8 cellular contexts compared by ENCODE assay signal in genomic region chr3:9402410-9403228, GRCh38. TPM values are rescaled to one million over a fixed set of nuclear protein-coding genes. Genes with fewer than 3 reads are reported as not detected.
A peak's percentile ranks its signal among the peaks of the same experiment; 100 is the strongest.
DNase-seq lines count a peak whose midpoint lies in the region; ATAC-seq and TF ChIP-seq lines count a peak whose summit lies in the region.

No MANE protein-coding gene starts in this region.

- no peaks in the 10 kb centered on the region for H3K27me3 ChIP-seq in neural progenitor cell

- peaks cover 8% of the 10 kb centered on the region for H3K9me3 Mint-ChIP-seq in neural progenitor cell

- no peaks in the 10 kb centered on the region for H3K9me2 ChIP-seq in OCI-LY7 (ENCODE audit: insufficient read depth, low read length)

- peak overlapping the region; percentile 71 for H3K4me2 ChIP-seq in OCI-LY7 (ENCODE audit: low read length)
- H3K4me2 ChIP-seq in neural progenitor cell, result peak overlapping the region; percentile 99

- peaks cover 74% of the 10 kb centered on the region for H3F3A ChIP-seq in neural progenitor cell (ENCODE audit: low read depth)

- peak overlapping the region; percentile 96 for H3K4me3 ChIP-seq in OCI-LY7 (ENCODE audit: low read depth, low read length, poor library complexity, severe bottlenecking)
- H3K4me3 ChIP-seq in neural progenitor cell, result peak overlapping the region; percentile 94

- no peak overlapping the region for H2AFZ ChIP-seq in OCI-LY7 (ENCODE audit: low read length)
- H2AFZ ChIP-seq in neural progenitor cell (replicated peaks), result no peak overlapping the region

- peaks cover 4% of the 10 kb centered on the region for H3K27me3 Mint-ChIP-seq in neural progenitor cell (ENCODE audit: insufficient read depth, low read depth)

- no peak for TF ChIP-seq POLR2A in erythroblast (IDR thresholded peaks at IDR 0.05; ENCODE audit: low read length)

- intact Hi-C loops in OCI-LY7 (cut with micrococcal nuclease; ENCODE audit: unreplicated experiment), result no loop called here

- ATAC-seq in HG03280 (IDR thresholded peaks at IDR 0.05; ENCODE audit: unreplicated experiment), result no peak

- H3K4me1 ChIP-seq in OCI-LY7 (ENCODE audit: insufficient read depth, low read length, poor library complexity, severe bottlenecking) (peaks cover 71% of the 10 kb centered on the region), neural progenitor cell (peaks cover 55% of the 10 kb centered on the region)

- no TSS peak for BruUV-seq in OCI-LY7 (replicated peaks; lab: Mats Ljungman, UMichigan)

- peaks cover 51% of the 10 kb centered on the region for H3K4me1 Mint-ChIP-seq in neural progenitor cell

- H3K79me2 ChIP-seq in OCI-LY7 (ENCODE audit: insufficient read depth, low read depth, low read length) (peaks cover 100% of the 10 kb centered on the region), neural progenitor cell (ENCODE audit: low read depth) (peaks cover 100% of the 10 kb centered on the region)

- peaks cover 12% of the 10 kb centered on the region for H3K36me3 Mint-ChIP-seq in neural progenitor cell

- peak overlapping the region; percentile 79 for H3K4me3 Mint-ChIP-seq in neural progenitor cell

- peak overlapping the region; percentile 67 for H3K27ac Mint-ChIP-seq in neural progenitor cell

- H3K27ac ChIP-seq in OCI-LY7 (ENCODE audit: low read depth, low read length, poor library complexity, severe bottlenecking) (peak overlapping the region; percentile 14), neural progenitor cell (peak overlapping the region; percentile 96)

- H3K9me3 ChIP-seq in OCI-LY7 (ENCODE audit: low read length) (0 out of 2 replicates have a peak, but pooled peaks cover 4% of the 10 kb centered on the region), neural progenitor cell (ENCODE audit: low read depth) (no peaks in the 10 kb centered on the region)

- DNase-seq in NCI-H2107 treated with DMSO at 0.1 percent for 48 hours (lab: John Stamatoyannopoulos, UW; ENCODE audit: unreplicated experiment) (peak; percentile 28), NCI-H2107 (lab: John Stamatoyannopoulos, UW) (no peak), OCI-LY7 (ENCODE audit: low spot score) (no peak), erythroblast (lab: John Stamatoyannopoulos, UW) (peak; percentile 41), neural progenitor cell (ENCODE audit: low spot score) (peak; percentile 87), EL (no peak), occipital lobe (lab: John Stamatoyannopoulos, UW) (no peak)

- POLR2A ChIA-PET in OCI-LY7 (lab: Charles Lee), result interaction anchor here (0.6 to 1.9 kb wide), 6 partner anchors 8 to 331 kb away, joined by 3 to 8 read pairs (median 4); partner anchors contain the start of gene THUMPD3

- H3K9ac ChIP-seq in neural progenitor cell, result peak overlapping the region; percentile 33

- H3K36me3 ChIP-seq in OCI-LY7 (ENCODE audit: insufficient read depth, low read length), result peaks cover 49% of the 10 kb centered on the region
- no peaks in the 10 kb centered on the region for H3K36me3 ChIP-seq in neural progenitor cell

- TF ChIP-seq CTCF in OCI-LY7 (conservative IDR thresholded peaks at IDR 0.05; ENCODE audit: low read length) (no peak), neural progenitor cell (IDR thresholded peaks at IDR 0.05) (no peak)

- H4K20me1 ChIP-seq in OCI-LY7 (ENCODE audit: insufficient read depth, low read length) (peaks cover 81% of the 10 kb centered on the region), neural progenitor cell (ENCODE audit: low read depth) (peaks cover 91% of the 10 kb centered on the region)

- CTCF ChIA-PET in OCI-LY7 (lab: Charles Lee; ENCODE audit: unreplicated experiment), result no interaction called here

RNA-seq across cellular contexts. Expression of gene SETD5, which starts 5.2 kb away (rescaled TPM):
- 91.1 and 120 TPM in 2 replicates for total RNA-seq in OCI-LY7 (2014; rRNA removed; shearing (Covaris generic))
- total RNA-seq in OCI-LY7 (2022) (214 and 223 TPM in 2 replicates), neural progenitor cell (ENCODE audit: low replicate concordance) (198 TPM in 2 replicates), occipital lobe (38.1 TPM)

RNA-seq across cellular contexts. Expression of gene THUMPD3, which starts 39.8 kb away (rescaled TPM):
- total RNA-seq in OCI-LY7 (2014; rRNA removed; shearing (Covaris generic)), result 12.4 and 20.7 TPM in 2 replicates
- total RNA-seq in OCI-LY7 (2022) (57.0 and 58.8 TPM in 2 replicates), neural progenitor cell (ENCODE audit: low replicate concordance) (20.5 and 23.9 TPM in 2 replicates), occipital lobe (84.4 TPM)

Comparison
In these comparisons a context has a peak if more than half of its experiments do, and no peak if none do; other contexts are left out.
1. DNase-seq: peak in NCI-H2107 treated with DMSO at 0.1 percent for 48 hours (single experiment), erythroblast (2 of 2) and neural progenitor cell (single experiment); none in NCI-H2107 (single experiment), OCI-LY7 (single experiment), EL (single experiment) and occipital lobe (single experiment).